In genomic region chr14:49892636-49893308, GRCh38 we compare ENCODE assay signal across 8 cellular contexts. TPM values are rescaled to one million over a fixed set of nuclear protein-coding genes. Genes with fewer than 3 reads are reported as not detected.
DNase-seq lines count a peak whose midpoint lies in the region; ATAC-seq and TF ChIP-seq lines count a peak whose summit lies in the region.

Gene ARF6, plus strand, starts transcription at chr14:49893082. Its CDS starts 655 bp downstream, at chr14:49893737.

- ATAC-seq in natural killer cell treated with Interleukin-12 subunit alpha and Interleukin-12 subunit beta and Interleukin-15 and Interleukin-18, amount 100 ng/mL, for 72 hours = peak; percentile 94 to 95
- ATAC-seq in stimulated activated naive CD8-positive, alpha-beta T cell treated with anti-CD3 and anti-CD28 coated beads, Interleukin-15, Interleukin-2, amounts not matched to agents 100 U/mL and 50 U/mL, for 24 hours = peak; percentile 82

- H3K27ac ChIP-seq in RWPE1 = peak within 1 kb of the TSS; percentile 97

- TF ChIP-seq CTCF in LNCaP clone FGC (IDR thresholded peaks at IDR 0.05; ENCODE audit: control insufficient read depth, extremely low read depth, insufficient read depth) = peak; percentile 32; the same call in 1 of the 2 replicates
- no peak; the same call in none of the 2 replicates for TF ChIP-seq CTCF in RWPE1 (conservative IDR thresholded peaks at IDR 0.05; ENCODE audit: low read depth)

- peak within 1 kb of the TSS; percentile 99 for H3K4me3 Mint-ChIP-seq in activated T-helper 2 cell treated with anti-CD3 and anti-CD28 coated beads, Interferon-gamma antibody, Interleukin-2, Interleukin-4, amounts not matched to agents 10 μg/mL and 5 μg/mL and 100 μg/mL, durations not matched to agents 14 hours and 24 hours and 36 hours (ENCODE audit: low read depth)
- peak within 1 kb of the TSS; percentile 99 for H3K4me3 Mint-ChIP-seq in natural killer cell treated with Interleukin-12 subunit alpha and Interleukin-12 subunit beta and Interleukin-15 and Interleukin-18, amount 100 ng/mL, for 72 hours

- no peaks in the 10 kb centered on the region for H3K9me3 Mint-ChIP-seq in activated T-helper 2 cell treated with anti-CD3 and anti-CD28 coated beads, Interferon-gamma antibody, Interleukin-2, Interleukin-4, amounts not matched to agents 10 μg/mL and 5 μg/mL and 100 μg/mL, durations not matched to agents 14 hours and 24 hours and 36 hours
- H3K9me3 Mint-ChIP-seq in natural killer cell treated with Interleukin-12 subunit alpha and Interleukin-12 subunit beta and Interleukin-15 and Interleukin-18, amount 100 ng/mL, for 72 hours = no peaks in the 10 kb centered on the region

- DNase-seq in EL (peak; percentile 98), GOT3 (lab: John Stamatoyannopoulos, UW) (peak; percentile 78), LNCaP clone FGC (ENCODE audit: low read depth) (peak; percentile 90), RWPE1 (ENCODE audit: low spot score) (peak; percentile 92), fibroblast of peridontal ligament (ENCODE audit: extremely low read depth) (peak; percentile 95)
- peak; percentile 98 for DNase-seq in activated T-helper 2 cell treated with anti-CD3 and anti-CD28 coated beads, Interferon-gamma antibody, Interleukin-2, Interleukin-4, amounts not matched to agents 10 μg/mL and 5 μg/mL and 100 μg/mL, durations not matched to agents 14 hours and 24 hours and 36 hours (ENCODE audit: low spot score)
- DNase-seq in natural killer cell treated with Interleukin-12 subunit alpha and Interleukin-12 subunit beta and Interleukin-15 and Interleukin-18, amount 100 ng/mL, for 72 hours (ENCODE audit: low spot score) = peak; percentile 99
- peak; percentile 98 for DNase-seq in stimulated activated naive CD8-positive, alpha-beta T cell treated with anti-CD3 and anti-CD28 coated beads, Interleukin-15, Interleukin-2, amounts not matched to agents 100 U/mL and 50 U/mL, for 24 hours

- no peaks in the 10 kb centered on the region for H3K27me3 Mint-ChIP-seq in activated T-helper 2 cell treated with anti-CD3 and anti-CD28 coated beads, Interferon-gamma antibody, Interleukin-2, Interleukin-4, amounts not matched to agents 10 μg/mL and 5 μg/mL and 100 μg/mL, durations not matched to agents 14 hours and 24 hours and 36 hours (ENCODE audit: low read depth)
- H3K27me3 Mint-ChIP-seq in natural killer cell treated with Interleukin-12 subunit alpha and Interleukin-12 subunit beta and Interleukin-15 and Interleukin-18, amount 100 ng/mL, for 72 hours = no peaks in the 10 kb centered on the region

- peaks cover 58% of the 10 kb centered on the region for H3K36me3 Mint-ChIP-seq in activated T-helper 2 cell treated with anti-CD3 and anti-CD28 coated beads, Interferon-gamma antibody, Interleukin-2, Interleukin-4, amounts not matched to agents 10 μg/mL and 5 μg/mL and 100 μg/mL, durations not matched to agents 14 hours and 24 hours and 36 hours (ENCODE audit: low read depth)
- peaks cover 46% of the 10 kb centered on the region for H3K36me3 Mint-ChIP-seq in natural killer cell treated with Interleukin-12 subunit alpha and Interleukin-12 subunit beta and Interleukin-15 and Interleukin-18, amount 100 ng/mL, for 72 hours

- POLR2A ChIA-PET in RWPE1 (lab: Yijun Ruan, JAX; ENCODE audit: low non-redundant PET) = interaction anchor here (0.9 to 1.2 kb wide), 5 partner anchors 13 to 111 kb away, joined by 3 to 9 read pairs (median 4); no protein-coding TSS in a partner anchor

- peak within 1 kb of the TSS; percentile 99 for H3K27ac Mint-ChIP-seq in activated T-helper 2 cell treated with anti-CD3 and anti-CD28 coated beads, Interferon-gamma antibody, Interleukin-2, Interleukin-4, amounts not matched to agents 10 μg/mL and 5 μg/mL and 100 μg/mL, durations not matched to agents 14 hours and 24 hours and 36 hours
- peak within 1 kb of the TSS; percentile 97 to 98 for H3K27ac Mint-ChIP-seq in natural killer cell treated with Interleukin-12 subunit alpha and Interleukin-12 subunit beta and Interleukin-15 and Interleukin-18, amount 100 ng/mL, for 72 hours

- peaks cover 26% of the 10 kb centered on the region for H3K4me1 Mint-ChIP-seq in activated T-helper 2 cell treated with anti-CD3 and anti-CD28 coated beads, Interferon-gamma antibody, Interleukin-2, Interleukin-4, amounts not matched to agents 10 μg/mL and 5 μg/mL and 100 μg/mL, durations not matched to agents 14 hours and 24 hours and 36 hours (ENCODE audit: low read depth)
- H3K4me1 Mint-ChIP-seq in natural killer cell treated with Interleukin-12 subunit alpha and Interleukin-12 subunit beta and Interleukin-15 and Interleukin-18, amount 100 ng/mL, for 72 hours (ENCODE audit: low read depth in 2 of 2) = peaks cover 25 to 45% of the 10 kb centered on the region in 2 donors

- peak within 1 kb of the TSS; percentile 94 for H3K4me3 ChIP-seq in LNCaP clone FGC (ENCODE audit: low read depth, low read length)

- intact Hi-C loops in activated T-helper 2 cell treated with anti-CD3 and anti-CD28 coated beads, Interferon-gamma antibody, Interleukin-2, Interleukin-4, amounts not matched to agents 10 μg/mL and 5 μg/mL and 100 μg/mL, durations not matched to agents 14 hours and 24 hours and 36 hours (cut with micrococcal nuclease) = loop anchor here (1.0 to 2.0 kb wide), 7 partner anchors 24 to 428 kb away; partner anchors contain the start of gene SOS2

- CTCF ChIA-PET in RWPE1 (lab: Yijun Ruan, JAX) = interaction anchor here (0.5 to 1.9 kb wide), 8 partner anchors 27 to 245 kb away, joined by 3 to 7 read pairs (median 3); partner anchors contain the start of genes NEMF and VCPKMT

RNA-seq across cellular contexts. Expression of gene ARF6, which starts in this region (rescaled TPM):
- 162 and 165 TPM in 2 replicates for total RNA-seq in activated T-helper 2 cell treated with anti-CD3 and anti-CD28 coated beads, Interferon-gamma antibody, Interleukin-2, Interleukin-4, amounts not matched to agents 10 μg/mL and 5 μg/mL and 100 μg/mL, durations not matched to agents 14 hours and 24 hours and 36 hours
- 100 to 1,000 TPM; 147 to 175 TPM for total RNA-seq in natural killer cell treated with Interleukin-12 subunit alpha and Interleukin-12 subunit beta and Interleukin-15 and Interleukin-18, amount 100 ng/mL, for 72 hours

Comparison
In these comparisons a context has a peak if more than half of its experiments do, and no peak if none do; other contexts are left out.
1. Peak in every context shown above with its lines: DNase-seq, ATAC-seq, H3K4me3 ChIP-seq and H3K27ac ChIP-seq.